Comparison of ENCODE assay signal across 19 cellular contexts in the genomic region with DNA sequence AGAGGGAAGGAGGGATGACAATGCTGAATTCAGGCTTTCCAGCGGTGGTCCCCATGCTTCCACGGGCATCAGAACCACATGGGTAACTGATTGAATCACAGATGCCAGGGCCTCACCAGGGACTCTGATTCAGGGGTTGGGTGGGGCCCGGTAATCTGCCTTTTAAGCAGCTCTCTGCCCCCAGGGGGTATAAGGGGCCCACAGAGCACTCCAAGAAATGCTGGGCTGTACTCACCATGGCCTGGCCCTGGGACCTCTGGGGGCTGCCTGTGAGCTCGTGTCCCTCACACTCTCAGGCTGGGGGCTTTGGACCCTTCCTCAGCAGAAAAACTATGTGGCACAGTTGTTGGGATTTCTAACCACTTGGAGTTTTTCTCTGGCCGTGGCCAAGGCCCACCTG.
DNase-seq lines count a peak whose midpoint lies in the region; ATAC-seq, FAIRE-seq and TF ChIP-seq lines count a peak whose summit lies in the region.
"Had no signal": no experiment of that assay in that cellular context is flagged by ENCODE, and none has a peak within 500 bp of the region (broad histone marks: within the 10 kb centered on the region; RNA-seq: fewer than 3 reads in every experiment).

No MANE protein-coding gene starts in this region.

- no peak for ATAC-seq in HepG2
- no peak for ATAC-seq in right lobe of liver
- ATAC-seq in thoracic aorta (ENCODE audit: insufficient number of reproducible peaks, low FRiP score, low read depth) = no peak
- no peak for ATAC-seq in activated CD8-positive, alpha-beta memory T cell treated with anti-CD3 and anti-CD28 coated beads, Interleukin-2, amount 10 ng/mL, durations not matched to agents 7 days and 5 days
- ATAC-seq: A549; CD8-positive, alpha-beta T cell had no signal

- H3K27ac ChIP-seq in HepG2 (ENCODE audit: extremely low read length, insufficient read depth, low read length) (no peak overlapping the region), right lobe of liver (no peak overlapping the region), esophagus muscularis mucosa (replicated peaks in 1 of 4) (peak overlapping the region; percentile 66 to 82 (median 78)), thoracic aorta (peak overlapping the region; percentile 68 to 69)
- H3K27ac ChIP-seq: 22Rv1, A549, BLaER1, GM23248 had no signal

- CTCF ChIA-PET in HepG2 (lab: Yijun Ruan, JAX; ENCODE audit: low intra/inter-chr PET ratio, low total read pairs) = no interaction called here
- CTCF ChIA-PET in activated CD8-positive, alpha-beta memory T cell treated with anti-CD3 and anti-CD28 coated beads, Interleukin-2, amount 10 ng/mL, durations not matched to agents 7 days and 5 days (lab: Charles Lee) = no interaction called here

- no peak for FAIRE-seq in HepG2 (lab: Jason Lieb, UNC)
- FAIRE-seq: A549, GM19239, HTR-8/SVneo had no signal

- H3K9me3 ChIP-seq in HepG2 (ENCODE audit: low read length) (no peaks in the 10 kb centered on the region), right lobe of liver (no peaks in the 10 kb centered on the region), esophagus muscularis mucosa (no peaks in the 10 kb centered on the region), thoracic aorta (no peaks in the 10 kb centered on the region)
- H3K9me3 ChIP-seq: A549, BLaER1, HAP-1 had no signal

- no TSS peak for BruUV-seq in HepG2 (replicated peaks; lab: Mats Ljungman, UMichigan)

- H3K36me3 Mint-ChIP-seq in activated CD8-positive, alpha-beta memory T cell treated with anti-CD3 and anti-CD28 coated beads, Interleukin-2, amount 10 ng/mL, durations not matched to agents 7 days and 5 days = no peaks in the 10 kb centered on the region
- H3K36me3 Mint-ChIP-seq: CD8-positive, alpha-beta T cell; IgD-negative memory B cell had no signal

- in situ Hi-C loops in HepG2 (cut with HindIII; ENCODE audit: extremely low pct_ligation_motif_present, low pct_unique_long_range_greater_than_20kb) = no loop called here
- in situ Hi-C loops in GM13976 (cut with MboI; ENCODE audit: low sequenced_read_pairs, unreplicated experiment) = no loop called here

- H3K9me3 Mint-ChIP-seq in activated CD8-positive, alpha-beta memory T cell treated with anti-CD3 and anti-CD28 coated beads, Interleukin-2, amount 10 ng/mL, durations not matched to agents 7 days and 5 days (ENCODE audit: low read depth) = no peaks in the 10 kb centered on the region
- H3K9me3 Mint-ChIP-seq: CD8-positive, alpha-beta T cell; IgD-negative memory B cell had no signal

- TF ChIP-seq EP300 in HepG2 (IDR thresholded peaks at IDR 0.05; ENCODE audit: low read depth in 2 of 2, low read length in 2 of 2) (no peak), HepG2 (CRISPR knock-in tag; IDR thresholded peaks at IDR 0.05; ENCODE audit: borderline replicate concordance) (no peak), esophagus muscularis mucosa (IDR thresholded peaks at IDR 0.05) (no peak)

- no peaks in the 10 kb centered on the region for H3K4me1 Mint-ChIP-seq in activated CD8-positive, alpha-beta memory T cell treated with anti-CD3 and anti-CD28 coated beads, Interleukin-2, amount 10 ng/mL, durations not matched to agents 7 days and 5 days
- H3K4me1 Mint-ChIP-seq: IgD-negative memory B cell had no signal

- peaks cover 15% of the 10 kb centered on the region for H3K4me1 ChIP-seq in HepG2 (ENCODE audit: insufficient read depth, low read length)
- H3K4me1 ChIP-seq in right lobe of liver = peaks cover 0 to 12% (median 5%) of the 10 kb centered on the region in 4 donors
- H3K4me1 ChIP-seq in esophagus muscularis mucosa = peaks cover 18 to 41% (median 39%) of the 10 kb centered on the region in 4 donors
- peaks cover 12 to 58% of the 10 kb centered on the region in 2 donors for H3K4me1 ChIP-seq in thoracic aorta (ENCODE audit: control insufficient read depth in 1 of 2, low read depth in 2 of 2)
- H3K4me1 ChIP-seq: A549, BLaER1, HAP-1 had no signal

- intact Hi-C loops in HepG2 (cut with micrococcal nuclease; ENCODE audit: unreplicated experiment) = no loop called here
- intact Hi-C loops in right lobe of liver (cut with DNase I) = no loop called here
- intact Hi-C loops in esophagus muscularis mucosa (cut with DNase I) = no loop called here

- no peak overlapping the region for H3K4me2 ChIP-seq in HepG2 (ENCODE audit: low read depth, low read length)
- H3K4me2 ChIP-seq: A549, BLaER1 had no signal

- H3K9ac ChIP-seq in HepG2 (ENCODE audit: insufficient read depth, low read depth, low read length) = no peak overlapping the region
- H3K9ac ChIP-seq: BLaER1, GM23248 had no signal

- POLR2A ChIA-PET in HepG2 (lab: Yijun Ruan, JAX) = interaction anchor here (1.5 kb wide), 1 partner anchor 35 kb away, joined by 4 read pairs; no protein-coding TSS in a partner anchor

- H3K36me3 ChIP-seq in HepG2 (replicated peaks in 1 of 2; ENCODE audit: control insufficient read depth in 1 of 2, insufficient read depth in 2 of 2, low read length in 2 of 2) = peaks cover 35 to 86% of the 10 kb centered on the region in 2 experiments
- peaks cover 0 to 87% (median 40%) of the 10 kb centered on the region in 4 donors for H3K36me3 ChIP-seq in right lobe of liver
- H3K36me3 ChIP-seq in esophagus muscularis mucosa = peaks cover 0 to 56% (median 33%) of the 10 kb centered on the region in 4 donors
- peaks cover 73% of the 10 kb centered on the region for H3K36me3 ChIP-seq in thoracic aorta
- H3K36me3 ChIP-seq: HAP-1 had no signal

- TF ChIP-seq CTCF in HepG2 (CRISPR knock-in tag; IDR thresholded peaks at IDR 0.05) (no peak), right lobe of liver (IDR thresholded peaks at IDR 0.05) (no peak), esophagus muscularis mucosa (IDR thresholded peaks at IDR 0.05) (no peak), thoracic aorta (IDR thresholded peaks at IDR 0.05) (no peak), GM13976 (IDR thresholded peaks at IDR 0.05; ENCODE audit: borderline replicate concordance, control extremely low read depth, extremely low read depth, insufficient read depth, missing control alignments) (no peak)

- TF ChIP-seq RAD21 in HepG2 (CRISPR knock-in tag; IDR thresholded peaks at IDR 0.05) = no peak

- no peak for DNase-seq in HepG2 (ENCODE audit: low spot score)
- DNase-seq in right lobe of liver = no peak
- no peak for DNase-seq in esophagus muscularis mucosa (ENCODE audit: extremely low spot score)
- no peak for DNase-seq in thoracic aorta (ENCODE audit: low spot score)
- no peak for DNase-seq in activated CD8-positive, alpha-beta memory T cell treated with anti-CD3 and anti-CD28 coated beads, Interleukin-2, amount 10 ng/mL, durations not matched to agents 7 days and 5 days
- DNase-seq in globus pallidus (ENCODE audit: low spot score) = no peak
- DNase-seq in GM13976 (ENCODE audit: low spot score) = no peak
- DNase-seq: Calu3; CD8-positive, alpha-beta T cell; DMS79 treated with DMSO at 0.1 percent for 48 hours; GF-D8; GM23248 had no signal

- H3K27ac Mint-ChIP-seq in activated CD8-positive, alpha-beta memory T cell treated with anti-CD3 and anti-CD28 coated beads, Interleukin-2, amount 10 ng/mL, durations not matched to agents 7 days and 5 days = no peak overlapping the region
- H3K27ac Mint-ChIP-seq: CD8-positive, alpha-beta T cell; IgD-negative memory B cell had no signal

- no peaks in the 10 kb centered on the region for H3K27me3 ChIP-seq in HepG2 (ENCODE audit: control insufficient read depth in 1 of 2, insufficient read depth in 2 of 2, low read length in 2 of 2)
- H3K27me3 ChIP-seq in right lobe of liver = no peaks in the 10 kb centered on the region
- no peaks in the 10 kb centered on the region for H3K27me3 ChIP-seq in esophagus muscularis mucosa
- H3K27me3 ChIP-seq in thoracic aorta (replicated peaks; ENCODE audit: insufficient read depth) = no peaks in the 10 kb centered on the region
- H3K27me3 ChIP-seq: BLaER1 had no signal

- 93% methylated on average over 3 of the region's 5 CpGs for WGBS in HepG2 (ENCODE audit: low lambda C conversion rate)
- WGBS in right lobe of liver (ENCODE audit: insufficient coverage, low coverage, low lambda C conversion rate, missing lambda C conversion rate) = no CpG with 5 or more reads among the region's 5 CpGs
- WGBS in esophagus muscularis mucosa = 74% methylated on average over 3 of the region's 5 CpGs

- TF ChIP-seq POLR2A in HepG2 (IDR thresholded peaks at IDR 0.05; ENCODE audit: insufficient read depth in 1 of 2, low read depth in 2 of 2, low read length in 2 of 2) = no peak
- TF ChIP-seq POLR2A in right lobe of liver (IDR thresholded peaks at IDR 0.05) = no peak
- TF ChIP-seq POLR2A in esophagus muscularis mucosa (IDR thresholded peaks at IDR 0.05; ENCODE audit: low read depth) = no peak

- H4K20me1 ChIP-seq in HepG2 (ENCODE audit: insufficient read depth, low read length) = peaks cover 7% of the 10 kb centered on the region; the same call in 1 of the 2 replicates
- H4K20me1 ChIP-seq: BLaER1 had no signal

- no peak overlapping the region for H2AFZ ChIP-seq in HepG2 (ENCODE audit: low read length)
- H2AFZ ChIP-seq: GM23248 had no signal

- H3K4me3 Mint-ChIP-seq in activated CD8-positive, alpha-beta memory T cell treated with anti-CD3 and anti-CD28 coated beads, Interleukin-2, amount 10 ng/mL, durations not matched to agents 7 days and 5 days = no peak overlapping the region
- H3K4me3 Mint-ChIP-seq: CD8-positive, alpha-beta T cell; IgD-negative memory B cell had no signal

- no peaks in the 10 kb centered on the region for H3K27me3 Mint-ChIP-seq in activated CD8-positive, alpha-beta memory T cell treated with anti-CD3 and anti-CD28 coated beads, Interleukin-2, amount 10 ng/mL, durations not matched to agents 7 days and 5 days

- H3K4me3 ChIP-seq in HepG2 (replicated peaks in 1 of 3; ENCODE audit: insufficient read depth in 1 of 3, low read depth in 2 of 3, low read length in 3 of 3) = no peak overlapping the region
- no peak overlapping the region for H3K4me3 ChIP-seq in right lobe of liver
- H3K4me3 ChIP-seq in esophagus muscularis mucosa = no peak overlapping the region
- H3K4me3 ChIP-seq in thoracic aorta = no peak overlapping the region
- H3K4me3 ChIP-seq: A549, BLaER1, GM23248, HAP-1 had no signal

- H3K79me2 ChIP-seq in HepG2 (ENCODE audit: insufficient read depth, low read length) = no peaks in the 10 kb centered on the region

TF ChIP-seq in HepG2, 621 proteins besides CTCF, POLR2A, EP300 and RAD21:
- TF ChIP-seq, protein P1, sequence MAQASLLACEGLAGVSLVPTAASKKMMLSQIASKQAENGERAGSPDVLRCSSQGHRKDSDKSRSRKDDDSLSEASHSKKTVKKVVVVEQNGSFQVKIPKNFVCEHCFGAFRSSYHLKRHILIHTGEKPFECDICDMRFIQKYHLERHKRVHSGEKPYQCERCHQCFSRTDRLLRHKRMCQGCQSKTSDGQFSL (CRISPR knock-in tag; IDR thresholded peaks at IDR 0.05) = no peak
- TF ChIP-seq RBM22 (optimal IDR thresholded peaks at IDR 0.05; ENCODE audit: low read length) (peak; percentile 9), AGO2 (optimal IDR thresholded peaks at IDR 0.05; ENCODE audit: low read depth, low read length) (peak; percentile 80)

Comparison
In these comparisons a context has a peak if more than half of its experiments do, and no peak if none do; other contexts are left out.
1. H3K27ac ChIP-seq: peak in esophagus muscularis mucosa (4 of 4) and thoracic aorta (2 of 2); none in HepG2 (single experiment) and right lobe of liver (0 of 3).